Comparison of ENCODE assay signal across 10 cellular contexts in genomic region chr2:224983719-224984388, GRCh38. TPM values are rescaled to one million over a fixed set of nuclear protein-coding genes. Genes with fewer than 3 reads are reported as not detected.
DNase-seq lines count a peak whose midpoint lies in the region; ATAC-seq and TF ChIP-seq lines count a peak whose summit lies in the region.
"Had no signal": no experiment of that assay in that cellular context is flagged by ENCODE, and none has a peak within 500 bp of the region (broad histone marks: within the 10 kb centered on the region; RNA-seq: fewer than 3 reads in every experiment).

No MANE protein-coding gene starts in this region.

- 18 to 19% methylated on average over 8 of the region's 8 CpGs for WGBS in aorta, 2 donors

- intact Hi-C loops in aorta (cut with DNase I) (loop anchor here (5.0 kb wide), 3 partner anchors 42 to 72 kb away; no protein-coding TSS in a partner anchor), Caco-2 (cut with micrococcal nuclease; ENCODE audit: unreplicated experiment) (no loop called here)

- peak overlapping the region; percentile 81 for H3K27ac Mint-ChIP-seq in stimulated activated naive CD8-positive, alpha-beta T cell treated with anti-CD3 and anti-CD28 coated beads, Interleukin-15, Interleukin-2, amounts not matched to agents 100 ng/mL and 50 ng/mL, for 24 hours
- H3K27ac Mint-ChIP-seq in Caco-2 (ENCODE audit: unreplicated experiment) = no peak overlapping the region

- TF ChIP-seq CTCF in cardiac fibroblast (IDR thresholded peaks at IDR 0.05; ENCODE audit: low read depth, low read length) (no peak), Caco-2 (IDR thresholded peaks at IDR 0.05; ENCODE audit: insufficient read depth in 1 of 2, low read depth in 1 of 2, low read length in 1 of 2, severe bottlenecking in 1 of 2, unreplicated experiment in 1 of 2) (no peak)

- H3K4me3 Mint-ChIP-seq in stimulated activated naive CD8-positive, alpha-beta T cell treated with anti-CD3 and anti-CD28 coated beads, Interleukin-15, Interleukin-2, amounts not matched to agents 100 ng/mL and 50 ng/mL, for 24 hours = peak overlapping the region; percentile 71
- H3K4me3 Mint-ChIP-seq in Caco-2 (ENCODE audit: unreplicated experiment) = no peak overlapping the region

- no peaks in the 10 kb centered on the region for H3K36me3 ChIP-seq in mucosa of rectum (ENCODE audit: control insufficient read depth in 2 of 2, insufficient read depth in 2 of 2, low read length in 2 of 2)
- H3K36me3 ChIP-seq in aorta (ENCODE audit: control insufficient read depth in 1 of 2, insufficient read depth in 2 of 2, low read length in 1 of 2) = no peaks in the 10 kb centered on the region
- no peaks in the 10 kb centered on the region for H3K36me3 ChIP-seq in Caco-2 (ENCODE audit: control insufficient read depth, insufficient read depth, low read length)

- H3K27ac ChIP-seq in mucosa of rectum (ENCODE audit: low read depth in 2 of 2, low read length in 2 of 2) (peak overlapping the region; percentile 26 to 53), aorta (ENCODE audit: low read depth in 1 of 2, low read length in 2 of 2) (peak overlapping the region; percentile 54 to 88)
- H3K27ac ChIP-seq: HL-60 had no signal

- H3K27me3 ChIP-seq in mucosa of rectum (ENCODE audit: control insufficient read depth in 2 of 2, insufficient read depth in 2 of 2, low read length in 2 of 2) = no peaks in the 10 kb centered on the region
- no peaks in the 10 kb centered on the region for H3K27me3 ChIP-seq in aorta (ENCODE audit: control insufficient read depth in 1 of 2, insufficient read depth in 2 of 2, low read length in 1 of 2)
- no peaks in the 10 kb centered on the region for H3K27me3 ChIP-seq in Caco-2 (replicated peaks; ENCODE audit: control insufficient read depth, insufficient read depth, low read length)

- CTCF ChIA-PET in Caco-2 (lab: Charles Lee) = no interaction called here

- no peaks in the 10 kb centered on the region for H3K9me3 Mint-ChIP-seq in stimulated activated naive CD8-positive, alpha-beta T cell treated with anti-CD3 and anti-CD28 coated beads, Interleukin-15, Interleukin-2, amounts not matched to agents 100 ng/mL and 50 ng/mL, for 24 hours
- no peaks in the 10 kb centered on the region for H3K9me3 Mint-ChIP-seq in Caco-2 (ENCODE audit: unreplicated experiment)

- no peaks in the 10 kb centered on the region for H3K27me3 Mint-ChIP-seq in stimulated activated naive CD8-positive, alpha-beta T cell treated with anti-CD3 and anti-CD28 coated beads, Interleukin-15, Interleukin-2, amounts not matched to agents 100 ng/mL and 50 ng/mL, for 24 hours
- H3K27me3 Mint-ChIP-seq in Caco-2 (ENCODE audit: insufficient read depth, unreplicated experiment) = peaks cover 6% of the 10 kb centered on the region

- DNase-seq in stimulated activated naive CD8-positive, alpha-beta T cell treated with anti-CD3 and anti-CD28 coated beads, Interleukin-15, Interleukin-2, amounts not matched to agents 100 U/mL and 50 U/mL, for 24 hours = no peak
- DNase-seq in cardiac fibroblast (ENCODE audit: low read depth in 2 of 2) (peak; percentile 49 to 65), aorta (no peak), dermis blood vessel endothelial cell (no peak), Caco-2 (no peak)
- DNase-seq in stimulated activated CD4-positive, alpha-beta T cell treated with anti-CD3 and anti-CD28 coated beads, Interleukin-1b, Interleukin-23, amount 100 ng/mL, for 48 hours = no peak
- DNase-seq: GF-D8 had no signal

- H3K4me1 ChIP-seq in mucosa of rectum (ENCODE audit: control insufficient read depth in 2 of 2, insufficient read depth in 2 of 2, low read length in 2 of 2) (peaks cover 0 to 3% of the 10 kb centered on the region in 2 donors), aorta (ENCODE audit: control insufficient read depth in 1 of 2, insufficient read depth in 2 of 2, low read length in 2 of 2) (peaks cover 0 to 2% of the 10 kb centered on the region in 2 donors), Caco-2 (no peaks in the 10 kb centered on the region)

- no peak for ATAC-seq in stimulated activated naive CD8-positive, alpha-beta T cell treated with anti-CD3 and anti-CD28 coated beads, Interleukin-15, Interleukin-2, amounts not matched to agents 100 U/mL and 50 U/mL, for 24 hours
- ATAC-seq in aorta (ENCODE audit: low FRiP score) = peak; percentile 53

- H3K9me3 ChIP-seq in mucosa of rectum (ENCODE audit: control insufficient read depth in 2 of 2, low read length in 2 of 2) (no peaks in the 10 kb centered on the region), aorta (ENCODE audit: control insufficient read depth, low read length) (no peaks in the 10 kb centered on the region), Caco-2 (no peaks in the 10 kb centered on the region)

- no TSS peak for BruUV-seq in Caco-2 (replicated peaks; lab: Mats Ljungman, UMichigan)

- H3K4me1 Mint-ChIP-seq in stimulated activated naive CD8-positive, alpha-beta T cell treated with anti-CD3 and anti-CD28 coated beads, Interleukin-15, Interleukin-2, amounts not matched to agents 100 ng/mL and 50 ng/mL, for 24 hours (ENCODE audit: low read depth) = peaks cover 75% of the 10 kb centered on the region
- no peaks in the 10 kb centered on the region for H3K4me1 Mint-ChIP-seq in Caco-2 (ENCODE audit: low read depth, unreplicated experiment)

- peaks cover 41% of the 10 kb centered on the region for H3K36me3 Mint-ChIP-seq in stimulated activated naive CD8-positive, alpha-beta T cell treated with anti-CD3 and anti-CD28 coated beads, Interleukin-15, Interleukin-2, amounts not matched to agents 100 ng/mL and 50 ng/mL, for 24 hours (ENCODE audit: low read depth)
- no peaks in the 10 kb centered on the region for H3K36me3 Mint-ChIP-seq in Caco-2 (ENCODE audit: insufficient read depth, unreplicated experiment)

- H3K4me3 ChIP-seq in cardiac fibroblast (replicated peaks in 1 of 2; ENCODE audit: low read depth in 2 of 2, low read length in 2 of 2) (peak overlapping the region in 1 of 2 donors; percentile 29), mucosa of rectum (ENCODE audit: low read length in 2 of 2) (peak overlapping the region in 1 of 2 donors; percentile 45), aorta (ENCODE audit: low read length in 2 of 2) (peak overlapping the region; percentile 81 to 94), Caco-2 (ENCODE audit: low read depth, low read length) (no peak overlapping the region)

- POLR2A ChIA-PET in Caco-2 (lab: Charles Lee) = no interaction called here

- peak overlapping the region in 1 of 2 donors; percentile 26 for H3K9ac ChIP-seq in mucosa of rectum (ENCODE audit: low read depth in 1 of 2, low read length in 2 of 2)

RNA-seq across cellular contexts. Expression of gene DOCK10, which starts 58.4 kb away (rescaled TPM):
- total RNA-seq in aorta (10 to 100 TPM; 53.2 to 81.8 TPM), dermis blood vessel endothelial cell (4.1 and 5.3 TPM in 2 replicates), Caco-2 (2022) (not detected in 2 replicates)
- 10 to 100 TPM in 1 of 2 donors, 1 to 10 TPM in 1; 7.6 to 32.1 TPM for polyA plus RNA-seq in aorta

Comparison
In these comparisons a context has a peak if more than half of its experiments do, and no peak if none do; other contexts are left out.
1. DNase-seq: peak in cardiac fibroblast (2 of 2); none in stimulated activated naive CD8-positive, alpha-beta T cell treated with anti-CD3 and anti-CD28 coated beads, Interleukin-15, Interleukin-2, amounts not matched to agents 100 U/mL and 50 U/mL, for 24 hours (single experiment), aorta (0 of 2), dermis blood vessel endothelial cell (single experiment), stimulated activated CD4-positive, alpha-beta T cell treated with anti-CD3 and anti-CD28 coated beads, Interleukin-1b, Interleukin-23, amount 100 ng/mL, for 48 hours (single experiment) and Caco-2 (0 of 2).